1 cellular context compared by ENCODE assay signal in the genomic region with DNA sequence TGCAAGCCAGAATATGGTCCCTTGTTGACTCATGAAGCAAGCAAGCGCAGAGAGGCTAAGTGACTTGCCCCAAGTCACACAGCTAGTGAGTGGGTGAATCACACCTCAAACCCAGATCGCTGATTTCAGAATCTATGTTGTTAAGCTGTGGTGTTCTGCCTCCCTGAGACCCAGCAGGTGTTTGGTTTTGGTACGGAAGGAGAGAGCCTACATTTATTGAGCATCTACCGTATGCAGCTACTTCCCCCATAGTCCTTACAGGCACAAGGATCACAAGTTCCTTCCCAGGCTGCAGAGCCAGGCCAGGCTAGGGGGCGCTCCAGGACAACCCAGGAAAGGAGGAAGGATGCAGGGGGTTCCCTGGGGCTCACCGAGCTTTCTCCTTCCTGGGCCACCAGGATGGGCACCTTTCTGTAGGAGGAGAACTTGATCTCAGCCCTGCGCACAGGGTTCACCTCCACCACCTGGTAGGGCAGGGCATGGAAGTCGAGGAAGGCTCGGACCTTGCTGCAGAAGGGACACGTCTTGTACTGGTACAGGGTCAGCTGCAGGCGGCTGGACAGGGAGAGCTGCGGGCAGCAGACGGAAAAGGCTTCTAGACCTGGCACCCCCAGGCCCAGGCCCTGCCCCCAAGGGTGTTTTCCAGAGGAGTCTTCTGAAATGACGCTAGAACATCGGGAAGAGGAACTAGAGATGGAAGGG.
TF ChIP-seq lines count a peak whose summit lies in the region.

No MANE protein-coding gene starts in this region.

TF ChIP-seq in HepG2, 621 proteins besides CTCF, POLR2A, EP300 and RAD21 (continued from another document and continues in another):
- TF ChIP-seq, protein P1, sequence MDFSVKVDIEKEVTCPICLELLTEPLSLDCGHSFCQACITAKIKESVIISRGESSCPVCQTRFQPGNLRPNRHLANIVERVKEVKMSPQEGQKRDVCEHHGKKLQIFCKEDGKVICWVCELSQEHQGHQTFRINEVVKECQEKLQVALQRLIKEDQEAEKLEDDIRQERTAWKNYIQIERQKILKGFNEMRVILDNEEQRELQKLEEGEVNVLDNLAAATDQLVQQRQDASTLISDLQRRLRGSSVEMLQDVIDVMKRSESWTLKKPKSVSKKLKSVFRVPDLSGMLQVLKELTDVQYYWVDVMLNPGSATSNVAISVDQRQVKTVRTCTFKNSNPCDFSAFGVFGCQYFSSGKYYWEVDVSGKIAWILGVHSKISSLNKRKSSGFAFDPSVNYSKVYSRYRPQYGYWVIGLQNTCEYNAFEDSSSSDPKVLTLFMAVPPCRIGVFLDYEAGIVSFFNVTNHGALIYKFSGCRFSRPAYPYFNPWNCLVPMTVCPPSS (IDR thresholded peaks at IDR 0.05) = no peak
- TF ChIP-seq ZFP62 (CRISPR knock-in tag; IDR thresholded peaks at IDR 0.05) = no peak
- no peak for TF ChIP-seq REXO4 (CRISPR knock-in tag; IDR thresholded peaks at IDR 0.05; ENCODE audit: borderline replicate concordance)
- no peak for TF ChIP-seq ATF7-NPFF (CRISPR knock-in tag; IDR thresholded peaks at IDR 0.05; ENCODE audit: low read depth)
- no peak for TF ChIP-seq HOXD1 (CRISPR knock-in tag; IDR thresholded peaks at IDR 0.05)
- TF ChIP-seq FOXP4 (CRISPR knock-in tag; IDR thresholded peaks at IDR 0.05) = no peak
- no peak for TF ChIP-seq ZNF263 (CRISPR knock-in tag; IDR thresholded peaks at IDR 0.05)
- TF ChIP-seq MYPOP (CRISPR knock-in tag; IDR thresholded peaks at IDR 0.05) = no peak
- no peak for TF ChIP-seq ZNF383 (CRISPR knock-in tag; IDR thresholded peaks at IDR 0.05; ENCODE audit: borderline replicate concordance)
- peak; percentile 37; the same call in 1 of the 2 replicates for TF ChIP-seq ZFX (CRISPR knock-in tag; IDR thresholded peaks at IDR 0.05; ENCODE audit: low read depth)
- TF ChIP-seq ZNF7 (CRISPR knock-in tag; IDR thresholded peaks at IDR 0.05) = no peak
- TF ChIP-seq CEBPB (IDR thresholded peaks at IDR 0.05; ENCODE audit: borderline replicate concordance, low read depth, low read length) = no peak
- no peak for TF ChIP-seq NAIF1 (CRISPR knock-in tag; IDR thresholded peaks at IDR 0.05; ENCODE audit: borderline replicate concordance)
- TF ChIP-seq, protein P2, sequence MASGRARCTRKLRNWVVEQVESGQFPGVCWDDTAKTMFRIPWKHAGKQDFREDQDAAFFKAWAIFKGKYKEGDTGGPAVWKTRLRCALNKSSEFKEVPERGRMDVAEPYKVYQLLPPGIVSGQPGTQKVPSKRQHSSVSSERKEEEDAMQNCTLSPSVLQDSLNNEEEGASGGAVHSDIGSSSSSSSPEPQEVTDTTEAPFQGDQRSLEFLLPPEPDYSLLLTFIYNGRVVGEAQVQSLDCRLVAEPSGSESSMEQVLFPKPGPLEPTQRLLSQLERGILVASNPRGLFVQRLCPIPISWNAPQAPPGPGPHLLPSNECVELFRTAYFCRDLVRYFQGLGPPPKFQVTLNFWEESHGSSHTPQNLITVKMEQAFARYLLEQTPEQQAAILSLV (CRISPR knock-in tag; IDR thresholded peaks at IDR 0.05; ENCODE audit: borderline replicate concordance) = peak; percentile 50; the same call in 1 of the 2 replicates
- no peak for TF ChIP-seq ZNF557 (CRISPR knock-in tag; IDR thresholded peaks at IDR 0.05)
- TF ChIP-seq ZNF709 (CRISPR knock-in tag; IDR thresholded peaks at IDR 0.05) = no peak
- no peak for TF ChIP-seq FOXO4 (CRISPR knock-in tag; conservative IDR thresholded peaks at IDR 0.05)
- no peak for TF ChIP-seq AHR (CRISPR knock-in tag; IDR thresholded peaks at IDR 0.05)
- TF ChIP-seq, protein P3, sequence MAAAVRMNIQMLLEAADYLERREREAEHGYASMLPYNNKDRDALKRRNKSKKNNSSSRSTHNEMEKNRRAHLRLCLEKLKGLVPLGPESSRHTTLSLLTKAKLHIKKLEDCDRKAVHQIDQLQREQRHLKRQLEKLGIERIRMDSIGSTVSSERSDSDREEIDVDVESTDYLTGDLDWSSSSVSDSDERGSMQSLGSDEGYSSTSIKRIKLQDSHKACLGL (CRISPR knock-in tag; IDR thresholded peaks at IDR 0.05) = no peak
- peak; percentile 27; the same call in 1 of the 2 replicates for TF ChIP-seq ZMYM3 (CRISPR knock-in tag; IDR thresholded peaks at IDR 0.05)
- no peak for TF ChIP-seq ZNF205 (CRISPR knock-in tag; IDR thresholded peaks at IDR 0.05)
- no peak; the same call in none of the 2 replicates for TF ChIP-seq ZBTB38 (CRISPR knock-in tag; IDR thresholded peaks at IDR 0.05)
- TF ChIP-seq ZNF12 (CRISPR knock-in tag; IDR thresholded peaks at IDR 0.05) = no peak
- TF ChIP-seq CHCHD3 (CRISPR knock-in tag; IDR thresholded peaks at IDR 0.05) = no peak
- no peak for TF ChIP-seq MAFF (IDR thresholded peaks at IDR 0.05; ENCODE audit: low read depth, low read length)
- TF ChIP-seq RORA (CRISPR knock-in tag; IDR thresholded peaks at IDR 0.05) = no peak
- no peak for TF ChIP-seq ZNF615 (CRISPR knock-in tag; IDR thresholded peaks at IDR 0.05; ENCODE audit: borderline replicate concordance)
- TF ChIP-seq HBP1 (CRISPR knock-in tag; IDR thresholded peaks at IDR 0.05; ENCODE audit: low read depth) = no peak
- TF ChIP-seq PAX8 (CRISPR knock-in tag; IDR thresholded peaks at IDR 0.05; ENCODE audit: borderline replicate concordance) = no peak
- no peak for TF ChIP-seq ZNF256 (CRISPR knock-in tag; conservative IDR thresholded peaks at IDR 0.05)
- no peak for TF ChIP-seq ARNTL (CRISPR knock-in tag; IDR thresholded peaks at IDR 0.05)
- no peak for TF ChIP-seq SIN3B (IDR thresholded peaks at IDR 0.05; ENCODE audit: low read length)
- no peak for TF ChIP-seq RFXANK (CRISPR knock-in tag; IDR thresholded peaks at IDR 0.05)
- TF ChIP-seq PRPF4 (IDR thresholded peaks at IDR 0.05; ENCODE audit: low read depth, low read length, poor library complexity, severe bottlenecking) = no peak
- no peak for TF ChIP-seq GATA4 (IDR thresholded peaks at IDR 0.05; ENCODE audit: borderline replicate concordance, low read depth)
- TF ChIP-seq ZNF841 (CRISPR knock-in tag; IDR thresholded peaks at IDR 0.05; ENCODE audit: borderline replicate concordance) = no peak
- TF ChIP-seq, protein P4, sequence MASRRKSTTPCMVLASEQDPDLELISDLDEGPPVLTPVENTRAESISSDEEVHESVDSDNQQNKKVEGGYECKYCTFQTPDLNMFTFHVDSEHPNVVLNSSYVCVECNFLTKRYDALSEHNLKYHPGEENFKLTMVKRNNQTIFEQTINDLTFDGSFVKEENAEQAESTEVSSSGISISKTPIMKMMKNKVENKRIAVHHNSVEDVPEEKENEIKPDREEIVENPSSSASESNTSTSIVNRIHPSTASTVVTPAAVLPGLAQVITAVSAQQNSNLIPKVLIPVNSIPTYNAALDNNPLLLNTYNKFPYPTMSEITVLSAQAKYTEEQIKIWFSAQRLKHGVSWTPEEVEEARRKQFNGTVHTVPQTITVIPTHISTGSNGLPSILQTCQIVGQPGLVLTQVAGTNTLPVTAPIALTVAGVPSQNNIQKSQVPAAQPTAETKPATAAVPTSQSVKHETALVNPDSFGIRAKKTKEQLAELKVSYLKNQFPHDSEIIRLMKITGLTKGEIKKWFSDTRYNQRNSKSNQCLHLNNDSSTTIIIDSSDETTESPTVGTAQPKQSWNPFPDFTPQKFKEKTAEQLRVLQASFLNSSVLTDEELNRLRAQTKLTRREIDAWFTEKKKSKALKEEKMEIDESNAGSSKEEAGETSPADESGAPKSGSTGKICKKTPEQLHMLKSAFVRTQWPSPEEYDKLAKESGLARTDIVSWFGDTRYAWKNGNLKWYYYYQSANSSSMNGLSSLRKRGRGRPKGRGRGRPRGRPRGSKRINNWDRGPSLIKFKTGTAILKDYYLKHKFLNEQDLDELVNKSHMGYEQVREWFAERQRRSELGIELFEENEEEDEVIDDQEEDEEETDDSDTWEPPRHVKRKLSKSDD (CRISPR knock-in tag; IDR thresholded peaks at IDR 0.05; ENCODE audit: low read depth) = no peak
- TF ChIP-seq SCMH1 (CRISPR knock-in tag; IDR thresholded peaks at IDR 0.05; ENCODE audit: borderline replicate concordance) = no peak
- TF ChIP-seq TFE3 (CRISPR knock-in tag; IDR thresholded peaks at IDR 0.05) = 0 out of 2 replicates have a peak, but pooled peaks have one; percentile 26
- no peak for TF ChIP-seq ZNF17 (CRISPR knock-in tag; IDR thresholded peaks at IDR 0.05)
- TF ChIP-seq THAP11 (CRISPR knock-in tag; IDR thresholded peaks at IDR 0.05) = 0 out of 2 replicates have a peak, but pooled peaks have one; percentile 18
- TF ChIP-seq TAF15 (IDR thresholded peaks at IDR 0.05; ENCODE audit: low read depth, low read length, poor library complexity, severe bottlenecking) = no peak
- TF ChIP-seq DNMT1 (CRISPR knock-in tag; IDR thresholded peaks at IDR 0.05) = 0 out of 2 replicates have a peak, but pooled peaks have one; percentile 27
- no peak for TF ChIP-seq DDIT3 (CRISPR knock-in tag; IDR thresholded peaks at IDR 0.05)
- peak; percentile 65 for TF ChIP-seq STAG1 (CRISPR knock-in tag; IDR thresholded peaks at IDR 0.05)
- TF ChIP-seq, protein P5, sequence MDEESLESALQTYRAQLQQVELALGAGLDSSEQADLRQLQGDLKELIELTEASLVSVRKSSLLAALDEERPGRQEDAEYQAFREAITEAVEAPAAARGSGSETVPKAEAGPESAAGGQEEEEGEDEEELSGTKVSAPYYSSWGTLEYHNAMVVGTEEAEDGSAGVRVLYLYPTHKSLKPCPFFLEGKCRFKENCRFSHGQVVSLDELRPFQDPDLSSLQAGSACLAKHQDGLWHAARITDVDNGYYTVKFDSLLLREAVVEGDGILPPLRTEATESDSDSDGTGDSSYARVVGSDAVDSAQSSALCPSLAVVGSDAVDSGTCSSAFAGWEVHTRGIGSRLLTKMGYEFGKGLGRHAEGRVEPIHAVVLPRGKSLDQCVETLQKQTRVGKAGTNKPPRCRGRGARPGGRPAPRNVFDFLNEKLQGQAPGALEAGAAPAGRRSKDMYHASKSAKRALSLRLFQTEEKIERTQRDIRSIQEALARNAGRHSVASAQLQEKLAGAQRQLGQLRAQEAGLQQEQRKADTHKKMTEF (CRISPR knock-in tag; IDR thresholded peaks at IDR 0.05) = no peak
- TF ChIP-seq HNRNPLL (IDR thresholded peaks at IDR 0.05; ENCODE audit: low read depth, low read length, poor library complexity, severe bottlenecking) = no peak
